Comparison of ENCODE assay signal across 18 cellular contexts in the genomic region with DNA sequence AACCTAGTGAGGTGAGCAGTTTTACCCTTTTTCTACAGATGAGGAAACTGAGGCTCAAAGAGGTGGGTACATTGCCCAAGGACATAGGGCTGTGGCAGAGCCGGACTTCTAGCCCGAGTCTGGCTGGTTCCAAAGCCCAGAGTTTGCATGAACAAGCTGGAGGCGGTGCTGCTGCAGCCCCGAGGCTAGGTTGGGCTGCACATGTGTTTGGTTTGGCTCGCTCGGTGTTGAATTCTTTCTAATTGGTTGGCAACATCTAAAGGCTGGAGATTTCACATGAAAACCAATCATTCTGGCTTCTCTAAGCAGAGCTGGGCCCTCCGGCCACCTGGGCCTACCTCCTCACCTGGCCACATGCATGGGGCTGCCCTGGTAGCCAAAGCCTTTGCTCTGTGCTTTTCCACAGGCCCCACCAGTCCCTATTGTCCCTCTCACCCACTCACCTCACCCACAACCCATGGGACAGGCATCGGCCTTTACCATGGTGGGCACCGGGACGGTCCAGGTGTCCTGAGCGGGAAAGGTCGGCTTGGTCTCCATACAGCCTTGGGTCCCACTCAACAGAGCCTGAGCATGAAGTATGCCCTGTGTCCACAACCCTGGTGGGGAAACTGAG.
"Had no signal": no experiment of that assay in that cellular context is flagged by ENCODE, and none has a peak within 500 bp of the region (broad histone marks: within the 10 kb centered on the region; RNA-seq: fewer than 3 reads in every experiment).

No MANE protein-coding gene starts in this region.

- ATAC-seq: effector memory CD8-positive, alpha-beta T cell; foreskin keratinocyte; stimulated activated naive B cell treated with anti-CD40 and anti-IgM and Interleukin-4, amounts not matched to agents 10 μg/mL and 1 μg/mL and 100 μg/mL, for 72 hours; stimulated activated naive CD8-positive, alpha-beta T cell treated with anti-CD3 and anti-CD28 coated beads, Interleukin-15, amount 100 ng/mL, for 72 hours had no signal

- H3K4me1 ChIP-seq: foreskin keratinocyte, parathyroid adenoma had no signal

- H3K27ac ChIP-seq: foreskin keratinocyte, left ventricle myocardium inferior, parathyroid adenoma, sigmoid colon, skin epidermis, testis, tibial nerve had no signal

- H3K27me3 ChIP-seq: testis had no signal

- H3K9me3 ChIP-seq: left ventricle myocardium inferior, sigmoid colon, testis, tibial nerve had no signal

- DNase-seq: cortex of kidney; effector memory CD8-positive, alpha-beta T cell; foreskin keratinocyte; hippocampal formation; left ventricle myocardium inferior; mesenchymal stem cell; naive B cell; occipital lobe; sigmoid colon; stimulated activated CD4-positive, alpha-beta T cell treated with anti-CD3 and anti-CD28 coated beads, Interleukin-2, amount 100 ng/mL, for 24 hours; stimulated activated CD4-positive, alpha-beta T cell treated with anti-CD3 and anti-CD28 coated beads, Interleukin-4, amount 100 ng/mL, for 4 hours; stimulated activated naive B cell treated with anti-CD40 and anti-IgM and Interleukin-4, amounts not matched to agents 10 μg/mL and 1 μg/mL and 100 μg/mL, for 72 hours; stimulated activated naive CD8-positive, alpha-beta T cell treated with anti-CD3 and anti-CD28 coated beads, Interleukin-15, amount 100 ng/mL, for 72 hours; testis had no signal

- H3K36me3 ChIP-seq: left ventricle myocardium inferior, sigmoid colon, tibial nerve had no signal

- H3K4me3 ChIP-seq: left ventricle myocardium inferior, lung, sigmoid colon, skin epidermis, testis, tibial nerve had no signal
